8 cellular contexts compared by ENCODE assay signal in genomic region chr1:109484519-109484975, GRCh38. TPM values are rescaled to one million over a fixed set of nuclear protein-coding genes. Genes with fewer than 3 reads are reported as not detected.
DNase-seq lines count a peak whose midpoint lies in the region.

No MANE protein-coding gene starts in this region.

- H3K27me3 ChIP-seq in iPS-20b (ENCODE audit: insufficient read depth, low read length), result peaks cover 10% of the 10 kb centered on the region

- peaks cover 20% of the 10 kb centered on the region for H3K27me3 Mint-ChIP-seq in activated T-helper 2 cell treated with anti-CD3 and anti-CD28 coated beads, Interferon-gamma antibody, Interleukin-2, Interleukin-4, amounts not matched to agents 10 μg/mL and 5 μg/mL and 100 μg/mL, durations not matched to agents 14 hours and 24 hours and 36 hours (ENCODE audit: low read depth)

- H3K36me3 Mint-ChIP-seq in activated T-helper 2 cell treated with anti-CD3 and anti-CD28 coated beads, Interferon-gamma antibody, Interleukin-2, Interleukin-4, amounts not matched to agents 10 μg/mL and 5 μg/mL and 100 μg/mL, durations not matched to agents 14 hours and 24 hours and 36 hours (ENCODE audit: low read depth), result peaks cover 30% of the 10 kb centered on the region

- peaks cover 24% of the 10 kb centered on the region for H3K36me3 ChIP-seq in iPS-20b (ENCODE audit: insufficient read depth, low read depth, low read length)

- H3K9me3 Mint-ChIP-seq in activated T-helper 2 cell treated with anti-CD3 and anti-CD28 coated beads, Interferon-gamma antibody, Interleukin-2, Interleukin-4, amounts not matched to agents 10 μg/mL and 5 μg/mL and 100 μg/mL, durations not matched to agents 14 hours and 24 hours and 36 hours, result no peaks in the 10 kb centered on the region

- intact Hi-C loops in activated T-helper 2 cell treated with anti-CD3 and anti-CD28 coated beads, Interferon-gamma antibody, Interleukin-2, Interleukin-4, amounts not matched to agents 10 μg/mL and 5 μg/mL and 100 μg/mL, durations not matched to agents 14 hours and 24 hours and 36 hours (cut with micrococcal nuclease), result loop anchor here (1.0 to 5.0 kb wide), 2 partner anchors 10 to 133 kb away; partner anchors contain the start of genes AMPD2, CYB561D1 and GNAT2

- no peak overlapping the region for H3K27ac ChIP-seq in iPS-20b (ENCODE audit: low read length)
- H3K27ac ChIP-seq in temporal lobe (ENCODE audit: low read depth, low read length), result peak overlapping the region; percentile 86

- H3K9me3 ChIP-seq in iPS-20b (ENCODE audit: insufficient read depth, low read depth, low read length), result no peaks in the 10 kb centered on the region

- H3K4me1 ChIP-seq in iPS-20b (ENCODE audit: insufficient read depth, low read length), result peaks cover 8% of the 10 kb centered on the region; the same call in 1 of the 2 replicates

- H3K4me1 Mint-ChIP-seq in activated T-helper 2 cell treated with anti-CD3 and anti-CD28 coated beads, Interferon-gamma antibody, Interleukin-2, Interleukin-4, amounts not matched to agents 10 μg/mL and 5 μg/mL and 100 μg/mL, durations not matched to agents 14 hours and 24 hours and 36 hours (ENCODE audit: low read depth), result peaks cover 30% of the 10 kb centered on the region

- peak overlapping the region; percentile 86 for H3K27ac Mint-ChIP-seq in activated T-helper 2 cell treated with anti-CD3 and anti-CD28 coated beads, Interferon-gamma antibody, Interleukin-2, Interleukin-4, amounts not matched to agents 10 μg/mL and 5 μg/mL and 100 μg/mL, durations not matched to agents 14 hours and 24 hours and 36 hours

- H3K9ac ChIP-seq in iPS-20b (ENCODE audit: low read depth, low read length), result peak overlapping the region; percentile 93; the same call in 1 of the 2 replicates

- H3K4me3 ChIP-seq in iPS-20b (ENCODE audit: low read length), result peak overlapping the region; percentile 97

- peak overlapping the region; percentile 91 for H3K4me3 Mint-ChIP-seq in activated T-helper 2 cell treated with anti-CD3 and anti-CD28 coated beads, Interferon-gamma antibody, Interleukin-2, Interleukin-4, amounts not matched to agents 10 μg/mL and 5 μg/mL and 100 μg/mL, durations not matched to agents 14 hours and 24 hours and 36 hours (ENCODE audit: low read depth)

- DNase-seq in activated CD4-positive, alpha-beta T cell treated with anti-CD3 and anti-CD28 coated beads for 48 hours, result peak; percentile 32
- no peak for DNase-seq in activated CD4-positive, alpha-beta T cell treated with anti-CD3 and anti-CD28 coated beads, Interleukin-2, amount 50 U/mL, for 1 hour
- no peak for DNase-seq in activated T-helper 2 cell treated with anti-CD3 and anti-CD28 coated beads, Interferon-gamma antibody, Interleukin-2, Interleukin-4, amounts not matched to agents 10 μg/mL and 5 μg/mL and 100 μg/mL, durations not matched to agents 14 hours and 24 hours and 36 hours (ENCODE audit: low spot score)
- no peak for DNase-seq in amniotic stem cell (lab: John Stamatoyannopoulos, UW)
- no peak for DNase-seq in activated CD4-positive, CD25-positive, alpha-beta regulatory T cell treated with anti-CD3 and anti-CD28 coated beads, Interleukin-2, amount 50 U/mL, for 72 hours
- DNase-seq in ureter (ENCODE audit: low spot score), result no peak

RNA-seq across cellular contexts. Expression of gene ATXN7L2, which starts 0.8 kb away (rescaled TPM):
- total RNA-seq in activated T-helper 2 cell treated with anti-CD3 and anti-CD28 coated beads, Interferon-gamma antibody, Interleukin-2, Interleukin-4, amounts not matched to agents 10 μg/mL and 5 μg/mL and 100 μg/mL, durations not matched to agents 14 hours and 24 hours and 36 hours, result 11.9 and 12.9 TPM in 2 replicates
- total RNA-seq in temporal lobe (4.2 TPM), ureter (6.0 TPM)

RNA-seq across cellular contexts. Expression of gene CYB561D1, which starts 9.3 kb away (rescaled TPM):
- 11.1 and 13.6 TPM in 2 replicates for total RNA-seq in activated T-helper 2 cell treated with anti-CD3 and anti-CD28 coated beads, Interferon-gamma antibody, Interleukin-2, Interleukin-4, amounts not matched to agents 10 μg/mL and 5 μg/mL and 100 μg/mL, durations not matched to agents 14 hours and 24 hours and 36 hours
- total RNA-seq in temporal lobe (5.7 TPM), ureter (10.5 TPM)

RNA-seq across cellular contexts. Expression of gene SYPL2, which starts 18.2 kb away (rescaled TPM):
- total RNA-seq in activated T-helper 2 cell treated with anti-CD3 and anti-CD28 coated beads, Interferon-gamma antibody, Interleukin-2, Interleukin-4, amounts not matched to agents 10 μg/mL and 5 μg/mL and 100 μg/mL, durations not matched to agents 14 hours and 24 hours and 36 hours, result 0.11 TPM in 1 of 2 replicates, not detected in the other
- total RNA-seq in temporal lobe (under 0.01 TPM), ureter (2.0 TPM)

RNA-seq across cellular contexts. Expression of gene AMIGO1, which starts 25.0 kb away (rescaled TPM):
- 0.66 and 0.92 TPM in 2 replicates for total RNA-seq in activated T-helper 2 cell treated with anti-CD3 and anti-CD28 coated beads, Interferon-gamma antibody, Interleukin-2, Interleukin-4, amounts not matched to agents 10 μg/mL and 5 μg/mL and 100 μg/mL, durations not matched to agents 14 hours and 24 hours and 36 hours
- total RNA-seq in temporal lobe (11.1 TPM), ureter (6.0 TPM)

RNA-seq across cellular contexts. Expression of gene GPR61, which starts 55.1 kb away (rescaled TPM):
- 0.43 TPM in 1 of 2 replicates, not detected in the other for total RNA-seq in activated T-helper 2 cell treated with anti-CD3 and anti-CD28 coated beads, Interferon-gamma antibody, Interleukin-2, Interleukin-4, amounts not matched to agents 10 μg/mL and 5 μg/mL and 100 μg/mL, durations not matched to agents 14 hours and 24 hours and 36 hours
- total RNA-seq in temporal lobe (4.2 TPM), ureter (not detected)
